ENCODE assay signal across 13 cellular contexts in genomic region chr2:141029424-141030078, GRCh38.
DNase-seq lines count a peak whose midpoint lies in the region; ATAC-seq and TF ChIP-seq lines count a peak whose summit lies in the region.
"Had no signal": no experiment of that assay in that cellular context is flagged by ENCODE, and none has a peak within 500 bp of the region (broad histone marks: within the 10 kb centered on the region; RNA-seq: fewer than 3 reads in every experiment).

No MANE protein-coding gene starts in this region.

- no peaks in the 10 kb centered on the region for H3K9me1 ChIP-seq in IMR-90 (ENCODE audit: insufficient read depth, low read length)

- H3K4me1 ChIP-seq in IMR-90 (ENCODE audit: control insufficient read depth, insufficient read depth, low read length) (no peaks in the 10 kb centered on the region), HAP-1 (no peaks in the 10 kb centered on the region)

- peaks cover 3% of the 10 kb centered on the region; the same call in 1 of the 2 replicates for H3K9me3 ChIP-seq in IMR-90 (ENCODE audit: control insufficient read depth, insufficient read depth, low read length)
- no peaks in the 10 kb centered on the region; the same call in 1 of the 2 replicates for H3K9me3 ChIP-seq in HAP-1

- no peak overlapping the region for H2BK20ac ChIP-seq in IMR-90 (ENCODE audit: low read depth, low read length)

- CTCF ChIA-PET in IMR-90 (lab: Yijun Ruan, JAX), result no interaction called here

- no peak for TF ChIP-seq RAD21 in IMR-90 (IDR thresholded peaks at IDR 0.05; ENCODE audit: low read length)

- H3K79me1 ChIP-seq in IMR-90 (ENCODE audit: low read depth in 1 of 2, low read length in 2 of 2), result no peaks in the 10 kb centered on the region

- H2BK15ac ChIP-seq in IMR-90 (ENCODE audit: low read depth, low read length), result no peak overlapping the region

- TF ChIP-seq POLR2A in IMR-90 (IDR thresholded peaks at IDR 0.05; ENCODE audit: low read depth, low read length), result no peak

- H2BK120ac ChIP-seq in IMR-90 (ENCODE audit: low read depth, low read length), result no peak overlapping the region

- H3K4me2 ChIP-seq in IMR-90 (ENCODE audit: low read depth, low read length), result no peak overlapping the region
- H3K4me2 ChIP-seq: KMS-11 had no signal

- H3K9ac ChIP-seq in IMR-90 (ENCODE audit: low read depth, low read length), result no peak overlapping the region
- H3K9ac ChIP-seq: KMS-11 had no signal

- no peak overlapping the region for H3K56ac ChIP-seq in IMR-90 (ENCODE audit: extremely low read depth, insufficient read depth, low read length)

- no peak overlapping the region for H4K91ac ChIP-seq in IMR-90 (ENCODE audit: insufficient read depth, low read depth, low read length)

- no peak for DNase-seq in IMR-90
- DNase-seq in brain pericyte (ENCODE audit: low read depth, low spot score), result peak; percentile 73
- peak; percentile 14 for DNase-seq in iPS-NIHi7 (ENCODE audit: extremely low spot score)
- DNase-seq in pons (ENCODE audit: low spot score), result peak; percentile 26
- no peak for DNase-seq in HAP-1 (ENCODE audit: low spot score in 2 of 2)
- no peak for DNase-seq in NCI-H1105 (lab: John Stamatoyannopoulos, UW)
- DNase-seq: DMS 273 treated with DMSO at 0.1 percent for 48 hours, NCI-H1092 treated with DMSO at 0.1 percent for 48 hours, NCI-H1694, NCI-H510A treated with DMSO at 0.1 percent for 48 hours, SHP77 had no signal

- no peak overlapping the region for H3K23ac ChIP-seq in IMR-90 (ENCODE audit: low read depth, low read length)

- H3K14ac ChIP-seq in IMR-90 (replicated peaks; ENCODE audit: low read depth, low read length), result no peak overlapping the region

- H3K36me3 ChIP-seq in IMR-90 (ENCODE audit: control insufficient read depth, insufficient read depth, low read length) (no peaks in the 10 kb centered on the region), HAP-1 (replicated peaks) (no peaks in the 10 kb centered on the region)

- no peak overlapping the region for H3K4ac ChIP-seq in IMR-90 (ENCODE audit: low read depth, low read length)

- TF ChIP-seq CTCF in IMR-90 (conservative IDR thresholded peaks at IDR 0.05; ENCODE audit: low read depth, low read length), result no peak

- POLR2A ChIA-PET in IMR-90 (lab: Charles Lee; ENCODE audit: unreplicated experiment), result no interaction called here

- no peak overlapping the region for H4K8ac ChIP-seq in IMR-90 (ENCODE audit: low read depth in 2 of 2, low read length in 2 of 2)

- in situ Hi-C loops in IMR-90 (cut with MboI; ENCODE audit: low sequenced_read_pairs) (no loop called here), HAP-1 (cut with MboI; ENCODE audit: low sequenced_read_pairs) (no loop called here)

- no TSS peak for BruUV-seq in IMR-90 (replicated peaks; lab: Mats Ljungman, UMichigan)

- H4K20me1 ChIP-seq in IMR-90 (ENCODE audit: insufficient read depth, low read length), result no peaks in the 10 kb centered on the region

- no CpG with 5 or more reads among the region's 6 CpGs for WGBS in IMR-90 (ENCODE audit: extremely low coverage in 2 of 2, insufficient read length in 1 of 2), 2 experiments

- no peak for ATAC-seq in IMR-90 (ENCODE audit: low read depth)
- no peak for ATAC-seq in GM19467 (IDR thresholded peaks at IDR 0.05; ENCODE audit: unreplicated experiment)

- H4K5ac ChIP-seq in IMR-90 (ENCODE audit: low read depth, low read length), result no peak overlapping the region

- no peak overlapping the region for H3K18ac ChIP-seq in IMR-90 (ENCODE audit: low read depth, low read length)

- dilution Hi-C loops in IMR-90 (cut with HindIII; ENCODE audit: low sequenced_read_pairs, unreplicated experiment), result no loop called here

- H2AK9ac ChIP-seq in IMR-90 (replicated peaks; ENCODE audit: low read depth, low read length, poor library complexity), result no peak overlapping the region

- H3K27me3 ChIP-seq in IMR-90 (ENCODE audit: control insufficient read depth, insufficient read depth, low read length) (no peaks in the 10 kb centered on the region), HAP-1 (ENCODE audit: low read depth) (no peaks in the 10 kb centered on the region)

- intact Hi-C loops in IMR-90 (cut with micrococcal nuclease), result loop anchor here (10.0 kb wide), 1 partner anchor 1325 kb away; no protein-coding TSS in a partner anchor

- no peak overlapping the region for H3K27ac ChIP-seq in IMR-90 (ENCODE audit: insufficient read depth, low read length)
- H3K27ac ChIP-seq: KMS-11 had no signal

- no peak overlapping the region for H2AK5ac ChIP-seq in IMR-90 (ENCODE audit: low read depth, low read length)

- no peak overlapping the region for H2AFZ ChIP-seq in IMR-90 (replicated peaks; ENCODE audit: low read length, poor library complexity)

- H2BK5ac ChIP-seq in IMR-90 (ENCODE audit: low read depth, low read length, poor library complexity, severe bottlenecking), result no peak overlapping the region

- H3K4me3 ChIP-seq in IMR-90 (ENCODE audit: insufficient read depth, low read depth, low read length), result no peak overlapping the region
- no peak overlapping the region for H3K4me3 ChIP-seq in HAP-1

TF ChIP-seq in IMR-90, 13 proteins besides CTCF, POLR2A, EP300 and RAD21:
- no peak for TF ChIP-seq RCOR1 (IDR thresholded peaks at IDR 0.05; ENCODE audit: insufficient replicate concordance, low read length)
- TF ChIP-seq CEBPB (IDR thresholded peaks at IDR 0.05; ENCODE audit: low read depth, low read length), result peak; percentile 76
- TF ChIP-seq MXI1 (IDR thresholded peaks at IDR 0.05; ENCODE audit: borderline replicate concordance, low read depth, low read length), result no peak

Comparison
In these comparisons a context has a peak if more than half of its experiments do, and no peak if none do; other contexts are left out.
1. DNase-seq: peak in brain pericyte (single experiment), iPS-NIHi7 (single experiment) and pons (single experiment); none in IMR-90 (single experiment), HAP-1 (0 of 2) and NCI-H1105 (single experiment).